In genomic region chr10:44974628-44975431, GRCh38 we compare ENCODE assay signal across 9 cellular contexts. TPM values are rescaled to one million over a fixed set of nuclear protein-coding genes. Genes with fewer than 3 reads are reported as not detected.
A peak's percentile ranks its signal among the peaks of the same experiment; 100 is the strongest.
DNase-seq lines count a peak whose midpoint lies in the region; ATAC-seq, FAIRE-seq and TF ChIP-seq lines count a peak whose summit lies in the region.
"Had no signal": no experiment of that assay in that cellular context is flagged by ENCODE, and none has a peak within 500 bp of the region (broad histone marks: within the 10 kb centered on the region; RNA-seq: fewer than 3 reads in every experiment).

No MANE protein-coding gene starts in this region.

- no peaks in the 10 kb centered on the region for H3K9me3 ChIP-seq in Caco-2
- no peaks in the 10 kb centered on the region for H3K9me3 ChIP-seq in SK-N-SH
- H3K9me3 ChIP-seq in cardiac muscle cell (ENCODE audit: low read depth), result no peaks in the 10 kb centered on the region
- H3K9me3 ChIP-seq in parathyroid adenoma (ENCODE audit: control insufficient read depth, low read length), result no peaks in the 10 kb centered on the region

- intact Hi-C loops in Caco-2 (cut with micrococcal nuclease; ENCODE audit: unreplicated experiment), result loop anchor here (1.0 to 5.0 kb wide), 7 partner anchors 9 to 113 kb away; partner anchors contain the start of gene RASSF4

- H3K4me3 Mint-ChIP-seq in Caco-2 (ENCODE audit: unreplicated experiment), result peak overlapping the region; percentile 70
- H3K4me3 Mint-ChIP-seq in activated naive CD8-positive, alpha-beta T cell treated with anti-CD3 and anti-CD28 coated beads for 36 hours, result peak overlapping the region; percentile 73

- H3K4me3 ChIP-seq in Caco-2 (ENCODE audit: low read depth, low read length) (peak overlapping the region; percentile 42), SK-N-SH (ENCODE audit: low read depth in 2 of 2, low read length in 1 of 2) (peak overlapping the region; percentile 29 to 45), cardiac muscle cell (peak overlapping the region; percentile 7), parathyroid adenoma (ENCODE audit: low read depth, low read length) (peak overlapping the region; percentile 44)

- H3K36me3 Mint-ChIP-seq in Caco-2 (ENCODE audit: insufficient read depth, unreplicated experiment), result peaks cover 27% of the 10 kb centered on the region
- H3K36me3 Mint-ChIP-seq in activated naive CD8-positive, alpha-beta T cell treated with anti-CD3 and anti-CD28 coated beads for 36 hours, result no peaks in the 10 kb centered on the region

- H3K27ac Mint-ChIP-seq in Caco-2 (ENCODE audit: unreplicated experiment), result peak overlapping the region; percentile 57
- peak overlapping the region; percentile 73 for H3K27ac Mint-ChIP-seq in activated naive CD8-positive, alpha-beta T cell treated with anti-CD3 and anti-CD28 coated beads for 36 hours

- no peaks in the 10 kb centered on the region for H3K9me2 ChIP-seq in SK-N-SH

- H3K9ac ChIP-seq in SK-N-SH (peak overlapping the region; percentile 50), parathyroid adenoma (no peak overlapping the region)

- peaks cover 8% of the 10 kb centered on the region for H3K79me2 ChIP-seq in SK-N-SH (ENCODE audit: insufficient read depth)
- peaks cover 5% of the 10 kb centered on the region for H3K79me2 ChIP-seq in parathyroid adenoma

- no peaks in the 10 kb centered on the region for H3K9me3 Mint-ChIP-seq in Caco-2 (ENCODE audit: unreplicated experiment)
- no peaks in the 10 kb centered on the region for H3K9me3 Mint-ChIP-seq in activated naive CD8-positive, alpha-beta T cell treated with anti-CD3 and anti-CD28 coated beads for 36 hours

- peak; percentile 67 for TF ChIP-seq RAD21 in SK-N-SH (IDR thresholded peaks at IDR 0.05; ENCODE audit: low read length)

- H3F3A ChIP-seq in SK-N-SH (replicated peaks; ENCODE audit: insufficient read depth), result no peaks in the 10 kb centered on the region

- peaks cover 30% of the 10 kb centered on the region for H3K4me1 Mint-ChIP-seq in Caco-2 (ENCODE audit: low read depth, unreplicated experiment)
- H3K4me1 Mint-ChIP-seq in activated naive CD8-positive, alpha-beta T cell treated with anti-CD3 and anti-CD28 coated beads for 36 hours, result peaks cover 20% of the 10 kb centered on the region

- no peak for TF ChIP-seq EP300 in SK-N-SH (IDR thresholded peaks at IDR 0.05; ENCODE audit: borderline replicate concordance in 1 of 2, low read depth in 1 of 2, low read length in 1 of 2)

- peak overlapping the region; percentile 24 to 44; a peak in 1 of 4 replicates for H3K27ac ChIP-seq in SK-N-SH (ENCODE audit: low read depth in 2 of 2, low read length in 1 of 2)
- peak overlapping the region; percentile 96 for H3K27ac ChIP-seq in cardiac muscle cell
- no peak overlapping the region for H3K27ac ChIP-seq in parathyroid adenoma

- BruUV-seq in Caco-2 (replicated peaks; lab: Mats Ljungman, UMichigan), result no TSS peak

- CTCF ChIA-PET in Caco-2 (lab: Charles Lee) (interaction anchor here (0.9 to 2.6 kb wide), 13 partner anchors 9 to 64 kb away, joined by 3 to 36 read pairs (median 6); no protein-coding TSS in a partner anchor), SK-N-SH (lab: Yijun Ruan, JAX) (interaction anchor here (0.9 to 10.6 kb wide), 9 partner anchors 10 to 54 kb away, joined by 3 to 121 read pairs (median 4); no protein-coding TSS in a partner anchor)

- ATAC-seq in GM19395 (IDR thresholded peaks at IDR 0.05; ENCODE audit: unreplicated experiment) (peak; percentile 66), HG03460 (IDR thresholded peaks at IDR 0.05; ENCODE audit: unreplicated experiment) (peak; percentile 66)

- DNase-seq in Caco-2 (peak; percentile 74 to 87), SK-N-SH (peak; percentile 94), cardiac muscle cell (ENCODE audit: low read depth in 1 of 2, low spot score in 1 of 2) (peak; percentile 70 to 85), urothelium cell line (ENCODE audit: low spot score) (peak; percentile 90)
- peak; percentile 79 for DNase-seq in activated naive CD8-positive, alpha-beta T cell treated with anti-CD3 and anti-CD28 coated beads for 36 hours

- no peaks in the 10 kb centered on the region for H4K20me1 ChIP-seq in SK-N-SH (ENCODE audit: insufficient read depth)

- H3K27me3 ChIP-seq in Caco-2 (replicated peaks; ENCODE audit: control insufficient read depth, insufficient read depth, low read length) (no peaks in the 10 kb centered on the region), SK-N-SH (ENCODE audit: insufficient read depth) (no peaks in the 10 kb centered on the region), cardiac muscle cell (no peaks in the 10 kb centered on the region), parathyroid adenoma (ENCODE audit: control insufficient read depth, insufficient read depth, low read length) (no peaks in the 10 kb centered on the region)

- H3K4me2 ChIP-seq in SK-N-SH (peak overlapping the region; percentile 75), parathyroid adenoma (ENCODE audit: low read length) (peak overlapping the region; percentile 57)

- H3K36me3 ChIP-seq in Caco-2 (ENCODE audit: control insufficient read depth, insufficient read depth, low read length) (0 out of 2 replicates have a peak, but pooled peaks cover 3% of the 10 kb centered on the region), SK-N-SH (replicated peaks in 1 of 2; ENCODE audit: control insufficient read depth in 1 of 2, insufficient read depth in 2 of 2, low read length in 1 of 2) (peaks cover 0 to 11% of the 10 kb centered on the region in 2 experiments), cardiac muscle cell (peaks cover 6% of the 10 kb centered on the region), parathyroid adenoma (ENCODE audit: control insufficient read depth, insufficient read depth, low read length) (no peaks in the 10 kb centered on the region)

- H2AFZ ChIP-seq in SK-N-SH (ENCODE audit: low read depth) (peak overlapping the region; percentile 94), parathyroid adenoma (peak overlapping the region; percentile 24)

- H3K4me1 ChIP-seq in Caco-2 (peaks cover 67% of the 10 kb centered on the region), SK-N-SH (ENCODE audit: control insufficient read depth in 1 of 2, insufficient read depth in 2 of 2, low read depth in 1 of 2, low read length in 1 of 2) (peaks cover 35 to 45% of the 10 kb centered on the region in 2 experiments; a peak in 3 of 4 replicates), cardiac muscle cell (ENCODE audit: low read depth) (peaks cover 54% of the 10 kb centered on the region), parathyroid adenoma (peaks cover 7% of the 10 kb centered on the region)

- POLR2A ChIA-PET in Caco-2 (lab: Charles Lee), result interaction anchor here (1.0 to 1.8 kb wide), 2 partner anchors 15 to 26 kb away, joined by 6 to 8 read pairs; partner anchors contain the start of gene ZNF22
- POLR2A ChIA-PET in SK-N-SH (lab: Yijun Ruan, JAX), result no interaction called here

- no peaks in the 10 kb centered on the region for H3K27me3 Mint-ChIP-seq in Caco-2 (ENCODE audit: insufficient read depth, unreplicated experiment)
- no peaks in the 10 kb centered on the region for H3K27me3 Mint-ChIP-seq in activated naive CD8-positive, alpha-beta T cell treated with anti-CD3 and anti-CD28 coated beads for 36 hours

- TF ChIP-seq CTCF in Caco-2 (IDR thresholded peaks at IDR 0.05; ENCODE audit: insufficient read depth in 1 of 2, low read depth in 1 of 2, low read length in 1 of 2, severe bottlenecking in 1 of 2, unreplicated experiment in 1 of 2) (peak; percentile 80 to 98), SK-N-SH (IDR thresholded peaks at IDR 0.05) (peak; percentile 94), cardiac muscle cell (IDR thresholded peaks at IDR 0.05; ENCODE audit: low read depth, low read length) (peak; percentile 95), parathyroid adenoma (IDR thresholded peaks at IDR 0.05) (peak; percentile 99)

- 23% methylated on average over 22 of the region's 46 CpGs for WGBS in SK-N-SH (ENCODE audit: low lambda C conversion rate)

- FAIRE-seq in urothelium cell line (lab: Jason Lieb, UNC), result no peak
- FAIRE-seq: islet of Langerhans had no signal

TF ChIP-seq in SK-N-SH, 30 proteins besides CTCF, POLR2A, EP300 and RAD21 (continues in another document):
- TF ChIP-seq RCOR1 (IDR thresholded peaks at IDR 0.05; ENCODE audit: low read length) (no peak; the same call in 1 of the 2 replicates), USF1 (IDR thresholded peaks at IDR 0.05; ENCODE audit: borderline replicate concordance, low read depth) (no peak), GABPA (IDR thresholded peaks at IDR 0.05; ENCODE audit: low read depth) (no peak)

RNA-seq across cellular contexts. Expression of gene DEPP1, which starts 3.8 kb away (rescaled TPM):
- total RNA-seq in Caco-2 (2022) (7.0 and 13.6 TPM in 2 replicates), cardiac muscle cell (34.0 and 39.3 TPM in 2 replicates)
- polyA plus RNA-seq in SK-N-SH (2012; rRNA removed) (5.3 and 6.1 TPM in 2 replicates), cardiac muscle cell (32.3 and 38.3 TPM in 2 replicates)
- 3.2 and 4.1 TPM in 2 replicates for polyA plus RNA-seq in SK-N-SH (2012; cell fraction: cytosol; rRNA removed)
- 8.7 and 9.0 TPM in 2 replicates for polyA plus RNA-seq in SK-N-SH (2012; cell fraction: nucleus; rRNA removed)
- total RNA-seq in activated naive CD8-positive, alpha-beta T cell treated with anti-CD3 and anti-CD28 coated beads for 36 hours, result under 1 TPM; 0.12 to 0.49 TPM

RNA-seq across cellular contexts. Expression of gene RASSF4, which starts 15.2 kb away (rescaled TPM):
- total RNA-seq in Caco-2 (2022), result 40.8 and 55.6 TPM in 2 replicates
- 11.0 and 14.1 TPM in 2 replicates for polyA plus RNA-seq in SK-N-SH (2012; rRNA removed)
- 4.6 and 5.5 TPM in 2 replicates for polyA plus RNA-seq in SK-N-SH (2012; cell fraction: cytosol; rRNA removed)
- 70.4 and 80.8 TPM in 2 replicates for polyA plus RNA-seq in SK-N-SH (2012; cell fraction: nucleus; rRNA removed)
- total RNA-seq in activated naive CD8-positive, alpha-beta T cell treated with anti-CD3 and anti-CD28 coated beads for 36 hours, result 1 to 10 TPM; 5.6 to 6.2 TPM
- 53.2 and 63.6 TPM in 2 replicates for total RNA-seq in cardiac muscle cell
- 70.7 and 102 TPM in 2 replicates for polyA plus RNA-seq in cardiac muscle cell

RNA-seq across cellular contexts. Expression of gene ZNF22, which starts 25.9 kb away (rescaled TPM):
- total RNA-seq in Caco-2 (2022) (46.5 and 60.8 TPM in 2 replicates), cardiac muscle cell (18.4 and 22.1 TPM in 2 replicates)
- polyA plus RNA-seq in SK-N-SH (2012; rRNA removed) (10.2 and 13.2 TPM in 2 replicates), cardiac muscle cell (31.3 and 48.1 TPM in 2 replicates)
- polyA plus RNA-seq in SK-N-SH (2012; cell fraction: cytosol; rRNA removed), result 17.1 and 20.7 TPM in 2 replicates
- polyA plus RNA-seq in SK-N-SH (2012; cell fraction: nucleus; rRNA removed), result 2.3 and 5.2 TPM in 2 replicates
- 10 to 100 TPM; 45.6 to 47.6 TPM for total RNA-seq in activated naive CD8-positive, alpha-beta T cell treated with anti-CD3 and anti-CD28 coated beads for 36 hours
